14 cellular contexts compared by ENCODE assay signal in genomic region chr1:155131285-155131684, GRCh38. TPM values are rescaled to one million over a fixed set of nuclear protein-coding genes. Genes with fewer than 3 reads are reported as not detected.
DNase-seq lines count a peak whose midpoint lies in the region; ATAC-seq, FAIRE-seq and TF ChIP-seq lines count a peak whose summit lies in the region.
"Had no signal": no experiment of that assay in that cellular context is flagged by ENCODE, and none has a peak within 500 bp of the region (broad histone marks: within the 10 kb centered on the region; RNA-seq: fewer than 3 reads in every experiment).

No MANE protein-coding gene starts in this region.

- FAIRE-seq in H1 (lab: Jason Lieb, UNC): no peak

- no peaks in the 10 kb centered on the region for H4K20me1 ChIP-seq in H1 (replicated peaks in 1 of 2; ENCODE audit: control insufficient read depth in 1 of 2, insufficient read depth in 2 of 2, low read length in 2 of 2)

- no peak overlapping the region for H3K4me3 Mint-ChIP-seq in activated naive CD8-positive, alpha-beta T cell treated with anti-CD3 and anti-CD28 coated beads for 36 hours
- H3K4me3 Mint-ChIP-seq: activated naive CD8-positive, alpha-beta T cell treated with anti-CD3 and anti-CD28 coated beads, Interleukin-2, amount 10 ng/mL, durations not matched to agents 7 days and 5 days had no signal

- H2AK5ac ChIP-seq in H1 (ENCODE audit: low read depth, low read length): no peak overlapping the region

- H3K4me3 ChIP-seq in H7 (ENCODE audit: insufficient read depth, low read depth, low read length): no peak overlapping the region
- H3K4me3 ChIP-seq in H1 (ENCODE audit: extremely low read depth in 1 of 4, insufficient read depth in 2 of 4, low read depth in 3 of 4, low read length in 4 of 4): no peak overlapping the region
- peak overlapping the region; percentile 62 to 99 (median 93) for H3K4me3 ChIP-seq in liver (ENCODE audit: low read depth in 1 of 3, low read length in 3 of 3)
- H3K4me3 ChIP-seq in sigmoid colon: no peak overlapping the region

- 0 out of 2 replicates have a peak overlapping the region, but pooled peaks have one; percentile 37 for H2BK15ac ChIP-seq in H1 (ENCODE audit: low read length)

- H3K9me3 ChIP-seq in H1 (ENCODE audit: insufficient read depth in 2 of 2, low read depth in 1 of 2, low read length in 1 of 2) (no peaks in the 10 kb centered on the region), liver (ENCODE audit: control insufficient read depth in 4 of 4, low read length in 3 of 4) (no peaks in the 10 kb centered on the region), sigmoid colon (no peaks in the 10 kb centered on the region)

- TF ChIP-seq CTCF in H1 (IDR thresholded peaks at IDR 0.05; ENCODE audit: control extremely low read depth in 1 of 3, insufficient read depth in 1 of 3, low read depth in 1 of 3, low read length in 3 of 3) (no peak), liver (IDR thresholded peaks at IDR 0.05; ENCODE audit: low read depth, low read length, missing input control) (no peak), sigmoid colon (IDR thresholded peaks at IDR 0.05) (no peak)

- H4K5ac ChIP-seq in H1 (ENCODE audit: insufficient read length, low read depth, low read length): no peak overlapping the region

- H3K79me2 ChIP-seq in H1 (ENCODE audit: control insufficient read depth in 1 of 2, insufficient read depth in 2 of 2, low read length in 2 of 2): no peaks in the 10 kb centered on the region

- POLR2A ChIA-PET in H1 (lab: Charles Lee; ENCODE audit: partially characterized antibody): interaction anchor here (0.8 to 2.3 kb wide), 3 partner anchors 10 to 63 kb away, joined by 4 to 11 read pairs (median 4); no protein-coding TSS in a partner anchor

- H2BK120ac ChIP-seq in H1 (replicated peaks; ENCODE audit: low read depth, low read length): no peak overlapping the region

- H3K27ac ChIP-seq in H1 (ENCODE audit: low read depth, low read length) (no peak overlapping the region), liver (ENCODE audit: low read depth in 1 of 2, low read length in 2 of 2) (peak overlapping the region; percentile 99 to 100), sigmoid colon (peak overlapping the region; percentile 87 to 99 (median 98))

- peaks cover 25% of the 10 kb centered on the region for H3K27me3 Mint-ChIP-seq in activated naive CD8-positive, alpha-beta T cell treated with anti-CD3 and anti-CD28 coated beads for 36 hours

- no peak overlapping the region for H3K18ac ChIP-seq in H1 (ENCODE audit: extremely low read depth, low read length)

- 0 out of 2 replicates have a peak overlapping the region, but pooled peaks have one; percentile 75 for H2BK12ac ChIP-seq in H1 (ENCODE audit: low read depth, low read length)

- H3K27me3 ChIP-seq in H7 (ENCODE audit: control insufficient read depth, insufficient read depth, low read length) (peaks cover 35% of the 10 kb centered on the region), H1 (replicated peaks in 1 of 4; ENCODE audit: control insufficient read depth in 3 of 4, extremely low read depth in 1 of 4, insufficient read depth in 3 of 4, low read length in 3 of 4) (peaks cover 16 to 29% (median 24%) of the 10 kb centered on the region in 4 experiments), liver (ENCODE audit: control insufficient read depth in 4 of 4, insufficient read depth in 4 of 4, low read length in 3 of 4) (no peaks in the 10 kb centered on the region), sigmoid colon (no peaks in the 10 kb centered on the region)

- peaks cover 1% of the 10 kb centered on the region for H3K36me3 ChIP-seq in H7 (replicated peaks; ENCODE audit: control insufficient read depth, insufficient read depth, low read length)
- H3K36me3 ChIP-seq in H1 (ENCODE audit: control insufficient read depth in 2 of 4, insufficient read depth in 4 of 4, low read length in 3 of 4): peaks cover 0 to 4% (median under 1%) of the 10 kb centered on the region in 4 experiments; a peak in 2 of 8 replicates
- H3K36me3 ChIP-seq in liver (ENCODE audit: control insufficient read depth in 4 of 4, insufficient read depth in 3 of 4, low read depth in 1 of 4, low read length in 3 of 4): peaks cover 8 to 26% (median 19%) of the 10 kb centered on the region in 4 donors
- peaks cover 16 to 35% (median 19%) of the 10 kb centered on the region in 4 donors for H3K36me3 ChIP-seq in sigmoid colon

- no peak overlapping the region for H3K56ac ChIP-seq in H1 (replicated peaks; ENCODE audit: insufficient read length, low read depth, low read length)

- H3K4me1 ChIP-seq in H1 (replicated peaks in 1 of 4; ENCODE audit: control insufficient read depth in 3 of 4, insufficient read depth in 4 of 4, low read length in 3 of 4) (peaks cover 16 to 52% (median 29%) of the 10 kb centered on the region in 4 experiments), liver (ENCODE audit: control insufficient read depth in 4 of 4, insufficient read depth in 4 of 4, low read length in 3 of 4) (peaks cover 0 to 45% (median 33%) of the 10 kb centered on the region in 4 donors), sigmoid colon (peaks cover 0 to 64% (median 52%) of the 10 kb centered on the region in 4 donors)

- H3K27ac Mint-ChIP-seq in activated naive CD8-positive, alpha-beta T cell treated with anti-CD3 and anti-CD28 coated beads for 36 hours: no peak overlapping the region

- H3K9ac ChIP-seq in H1 (replicated peaks in 1 of 4; ENCODE audit: extremely low read depth in 1 of 4, low read depth in 3 of 4, low read length in 3 of 4) (no peak overlapping the region; a peak in 1 of 7 replicates), liver (ENCODE audit: low read depth in 1 of 2, low read length in 2 of 2) (peak overlapping the region; percentile 99 to 100)

- H2BK5ac ChIP-seq in H1 (ENCODE audit: low read depth, low read length): no peak overlapping the region

- no peaks in the 10 kb centered on the region for H3K9me3 Mint-ChIP-seq in activated naive CD8-positive, alpha-beta T cell treated with anti-CD3 and anti-CD28 coated beads for 36 hours
- H3K9me3 Mint-ChIP-seq: activated naive CD8-positive, alpha-beta T cell treated with anti-CD3 and anti-CD28 coated beads, Interleukin-2, amount 10 ng/mL, durations not matched to agents 7 days and 5 days had no signal

- no peaks in the 10 kb centered on the region for H3K79me1 ChIP-seq in H1 (ENCODE audit: low read depth, low read length)

- H3K4me1 Mint-ChIP-seq in activated naive CD8-positive, alpha-beta T cell treated with anti-CD3 and anti-CD28 coated beads for 36 hours: peaks cover 41% of the 10 kb centered on the region

- no peak overlapping the region for H2AFZ ChIP-seq in H1 (ENCODE audit: low read length)

- peaks cover 29% of the 10 kb centered on the region for H3K23me2 ChIP-seq in H1 (ENCODE audit: low read depth, low read length)

- no peak overlapping the region for H3K14ac ChIP-seq in H1 (ENCODE audit: insufficient read length)

- no peak overlapping the region for H4K8ac ChIP-seq in H1 (ENCODE audit: extremely low read depth, insufficient read depth, low read length)

- H3K23ac ChIP-seq in H1 (ENCODE audit: insufficient read length): no peak overlapping the region

- TF ChIP-seq POLR2A in H1 (IDR thresholded peaks at IDR 0.05; ENCODE audit: control extremely low read depth in 1 of 2, low read depth in 2 of 2, low read length in 2 of 2) (no peak), sigmoid colon (IDR thresholded peaks at IDR 0.05) (no peak)

- peaks cover 5% of the 10 kb centered on the region for H3K36me3 Mint-ChIP-seq in activated naive CD8-positive, alpha-beta T cell treated with anti-CD3 and anti-CD28 coated beads for 36 hours

- H4K91ac ChIP-seq in H1 (replicated peaks; ENCODE audit: insufficient read length, low read length): no peak overlapping the region

- no peak overlapping the region; a peak in 1 of 4 replicates for H3K4me2 ChIP-seq in H1 (ENCODE audit: insufficient read depth in 1 of 2, low read depth in 2 of 2, low read length in 2 of 2)

- no peak for TF ChIP-seq RAD21 in H1 (IDR thresholded peaks at IDR 0.05 in 1 of 2, conservative IDR thresholded peaks at IDR 0.05 in 1 of 2; ENCODE audit: low read depth in 2 of 2, low read length in 2 of 2)
- TF ChIP-seq RAD21 in liver (IDR thresholded peaks at IDR 0.05): no peak

- WGBS in H1 (ENCODE audit: extremely low coverage in 1 of 2, insufficient coverage in 1 of 2, insufficient read length in 1 of 2, insufficient replicate concordance in 2 of 2, low coverage in 1 of 2, low lambda C conversion rate in 2 of 2, missing lambda C conversion rate in 1 of 2), 2 experiments: 90% methylated on average over 8 of the region's 8 CpGs; no CpG with 5 or more reads in 1 of the 2 experiments
- 27% methylated on average over 8 of the region's 8 CpGs for WGBS in liver
- WGBS in sigmoid colon, 2 donors: 48 to 81% methylated on average over 8 of the region's 8 CpGs

- TF ChIP-seq EP300 in H1 (IDR thresholded peaks at IDR 0.05; ENCODE audit: borderline replicate concordance in 1 of 2, low read depth in 2 of 2, low read length in 2 of 2): no peak
- TF ChIP-seq EP300 in sigmoid colon (IDR thresholded peaks at IDR 0.05): peak in 2 of 4 donors; percentile 66 to 86

- H2BK20ac ChIP-seq in H1 (ENCODE audit: low read length): no peak overlapping the region; the same call in 1 of the 2 replicates

- intact Hi-C loops in sigmoid colon (cut with DNase I): no loop called here

- CTCF ChIA-PET in H1 (lab: Charles Lee; ENCODE audit: partially characterized antibody): interaction anchor here (0.8 to 14.2 kb wide), 7 partner anchors 13 to 75 kb away, joined by 3 to 187 read pairs (median 5); partner anchors contain the start of genes KRTCAP2 and TRIM46

- DNase-seq in H7: peak; percentile 6
- no peak for DNase-seq in H1 (ENCODE audit: low read depth in 1 of 2, low spot score in 2 of 2)
- peak; percentile 70 for DNase-seq in sigmoid colon
- DNase-seq in activated naive CD8-positive, alpha-beta T cell treated with anti-CD3 and anti-CD28 coated beads for 36 hours: no peak
- no peak for DNase-seq in retina
- no peak for DNase-seq in NCI-H1092 (lab: John Stamatoyannopoulos, UW)
- DNase-seq: activated naive CD8-positive, alpha-beta T cell treated with anti-CD3 and anti-CD28 coated beads, Interleukin-2, amount 10 ng/mL, durations not matched to agents 7 days and 5 days; DND-41; foreskin fibroblast; islet precursor cell; NCI-H187; stimulated activated CD4-positive, alpha-beta T cell treated with anti-CD3 and anti-CD28 coated beads, Interleukin-15, amount 100 ng/mL, for 24 hours had no signal

- no peak for ATAC-seq in GM21528 (IDR thresholded peaks at IDR 0.05; ENCODE audit: low FRiP score, unreplicated experiment)

- H3K4ac ChIP-seq in H1 (replicated peaks; ENCODE audit: insufficient read length, low read depth, low read length): no peak overlapping the region

RNA-seq across cellular contexts. Expression of gene EFNA1, which starts 3.6 kb away (rescaled TPM):
- 4.9 and 6.4 TPM in 2 replicates for total RNA-seq in H7 (2014; rRNA removed; shearing (Covaris generic))
- total RNA-seq in H1 (2021; fragmentation: NEBNext Ultra II Directional; extraction: Animal tissue kit (Norgen Biotek cat#: 25700)): 4.0 and 4.9 TPM in 2 replicates
- polyA plus RNA-seq in H1 (2011; rRNA removed): 11.8 and 14.6 TPM in 2 replicates
- 12.1 TPM for polyA plus RNA-seq in H1 (2011; cell fraction: cytosol; rRNA removed)
- 8.9 TPM for polyA plus RNA-seq in H1 (2011; cell fraction: nucleus; rRNA removed)
- polyA plus RNA-seq in H1 (2012, experiment 1 of 2): 5.4 to 7.8 TPM (median 6.7 TPM) in 4 replicates
- polyA plus RNA-seq in H1 (2012, experiment 2 of 2): 4.6 TPM
- polyA plus RNA-seq in H1 (2013, experiment 1 of 2): 3.8 TPM
- polyA plus RNA-seq in H1 (2013, experiment 2 of 2): 4.2 TPM
- 7.3 and 12.6 TPM in 2 replicates for polyA minus RNA-seq in H1 (2011; rRNA and poly(A)+ RNA removed)
- polyA minus RNA-seq in H1 (2011; cell fraction: cytosol; rRNA and poly(A)+ RNA removed): 13.0 TPM
- 9.7 TPM for polyA minus RNA-seq in H1 (2011; cell fraction: nucleus; rRNA and poly(A)+ RNA removed)
- total RNA-seq in liver: 100 to 1,000 TPM in 1 of 2 donors, 10 to 100 TPM in 1; 58.6 to 180 TPM
- polyA plus RNA-seq in liver: 100 to 1,000 TPM; 177 to 236 TPM
- 10 to 100 TPM; 15.5 to 22.5 (median 16.4) TPM for total RNA-seq in sigmoid colon
- 100 to 1,000 TPM in 1 of 3 donors, 10 to 100 TPM in 2; 34.7 to 112 (median 48.1) TPM for polyA plus RNA-seq in sigmoid colon
- under 1 TPM; 0.49 to 0.74 TPM for total RNA-seq in activated naive CD8-positive, alpha-beta T cell treated with anti-CD3 and anti-CD28 coated beads for 36 hours

RNA-seq across cellular contexts. Expression of gene SLC50A1, which starts 4.4 kb away (rescaled TPM):
- 73.7 and 79.2 TPM in 2 replicates for total RNA-seq in H7 (2014; rRNA removed; shearing (Covaris generic))
- total RNA-seq in H1 (2021; fragmentation: NEBNext Ultra II Directional; extraction: Animal tissue kit (Norgen Biotek cat#: 25700)): 36.5 and 41.6 TPM in 2 replicates
- polyA plus RNA-seq in H1 (2011; rRNA removed) (80.7 and 90.8 TPM in 2 replicates), liver (10 to 100 TPM; 17.3 to 19.1 TPM), sigmoid colon (100 to 1,000 TPM in 1 of 3 donors, 10 to 100 TPM in 2; 46.8 to 151 (median 77.4) TPM)
- 61.8 TPM for polyA plus RNA-seq in H1 (2011; cell fraction: cytosol; rRNA removed)
- polyA plus RNA-seq in H1 (2011; cell fraction: nucleus; rRNA removed): 34.9 TPM
- polyA plus RNA-seq in H1 (2012, experiment 1 of 2): 36.0 to 50.1 TPM (median 39.0 TPM) in 4 replicates
- 56.4 TPM for polyA plus RNA-seq in H1 (2012, experiment 2 of 2)
- polyA plus RNA-seq in H1 (2013, experiment 1 of 2): 47.5 TPM
- 50.4 TPM for polyA plus RNA-seq in H1 (2013, experiment 2 of 2)
- polyA minus RNA-seq in H1 (2011; rRNA and poly(A)+ RNA removed): 42.3 and 45.2 TPM in 2 replicates
- 19.9 TPM for polyA minus RNA-seq in H1 (2011; cell fraction: cytosol; rRNA and poly(A)+ RNA removed)
- 14.1 TPM for polyA minus RNA-seq in H1 (2011; cell fraction: nucleus; rRNA and poly(A)+ RNA removed)
- total RNA-seq in liver (10 to 100 TPM; 12.7 to 23.3 TPM), sigmoid colon (10 to 100 TPM in 3 of 4 donors, 1 to 10 TPM in 1; 8.0 to 21.4 (median 14.0) TPM)
- 10 to 100 TPM; 50.6 to 51.3 TPM for total RNA-seq in activated naive CD8-positive, alpha-beta T cell treated with anti-CD3 and anti-CD28 coated beads for 36 hours

RNA-seq across cellular contexts. Expression of gene DPM3, which starts 9.0 kb away (rescaled TPM):
- 119 and 193 TPM in 2 replicates for total RNA-seq in H7 (2014; rRNA removed; shearing (Covaris generic))
- 44.8 and 49.3 TPM in 2 replicates for total RNA-seq in H1 (2021; fragmentation: NEBNext Ultra II Directional; extraction: Animal tissue kit (Norgen Biotek cat#: 25700))
- polyA plus RNA-seq in H1 (2011; rRNA removed): 227 and 349 TPM in 2 replicates
- polyA plus RNA-seq in H1 (2011; cell fraction: cytosol; rRNA removed): 166 TPM
- 111 TPM for polyA plus RNA-seq in H1 (2011; cell fraction: nucleus; rRNA removed)
- polyA plus RNA-seq in H1 (2012, experiment 1 of 2): 30.1 to 106 TPM (median 79.5 TPM) in 4 replicates
- 141 TPM for polyA plus RNA-seq in H1 (2012, experiment 2 of 2)
- polyA plus RNA-seq in H1 (2013, experiment 1 of 2): 184 TPM
- 217 TPM for polyA plus RNA-seq in H1 (2013, experiment 2 of 2)
- polyA minus RNA-seq in H1 (2011; rRNA and poly(A)+ RNA removed): 6.9 and 13.7 TPM in 2 replicates
- 6.6 TPM for polyA minus RNA-seq in H1 (2011; cell fraction: cytosol; rRNA and poly(A)+ RNA removed)
- 11.4 TPM for polyA minus RNA-seq in H1 (2011; cell fraction: nucleus; rRNA and poly(A)+ RNA removed)
- total RNA-seq in liver: 10 to 100 TPM; 27.3 to 62.4 TPM
- polyA plus RNA-seq in liver: 100 to 1,000 TPM in 1 of 2 donors, 10 to 100 TPM in 1; 75.8 to 134 TPM
- 100 to 1,000 TPM in 3 of 4 donors, 10 to 100 TPM in 1; 29.2 to 144 (median 127) TPM for total RNA-seq in sigmoid colon
- polyA plus RNA-seq in sigmoid colon: 100 to 1,000 TPM; 143 to 220 (median 196) TPM
- 10 to 100 TPM; 26.8 to 29.2 TPM for total RNA-seq in activated naive CD8-positive, alpha-beta T cell treated with anti-CD3 and anti-CD28 coated beads for 36 hours

RNA-seq across cellular contexts. Expression of gene KRTCAP2, which starts 41.8 kb away (rescaled TPM):
- 165 and 204 TPM in 2 replicates for total RNA-seq in H7 (2014; rRNA removed; shearing (Covaris generic))
- total RNA-seq in H1 (2021; fragmentation: NEBNext Ultra II Directional; extraction: Animal tissue kit (Norgen Biotek cat#: 25700)): 146 TPM in 2 replicates
- 317 and 419 TPM in 2 replicates for polyA plus RNA-seq in H1 (2011; rRNA removed)
- polyA plus RNA-seq in H1 (2011; cell fraction: cytosol; rRNA removed): 199 TPM
- polyA plus RNA-seq in H1 (2011; cell fraction: nucleus; rRNA removed): 287 TPM
- polyA plus RNA-seq in H1 (2012, experiment 1 of 2): 150 to 268 TPM (median 247 TPM) in 4 replicates
- polyA plus RNA-seq in H1 (2012, experiment 2 of 2): 705 TPM
- 290 TPM for polyA plus RNA-seq in H1 (2013, experiment 1 of 2)
- 399 TPM for polyA plus RNA-seq in H1 (2013, experiment 2 of 2)
- polyA minus RNA-seq in H1 (2011; rRNA and poly(A)+ RNA removed): 107 and 146 TPM in 2 replicates
- polyA minus RNA-seq in H1 (2011; cell fraction: cytosol; rRNA and poly(A)+ RNA removed): 86.3 TPM
- 82.9 TPM for polyA minus RNA-seq in H1 (2011; cell fraction: nucleus; rRNA and poly(A)+ RNA removed)
- 10 to 100 TPM; 49.8 TPM for total RNA-seq in liver
- 100 to 1,000 TPM; 150 to 224 TPM for polyA plus RNA-seq in liver
- total RNA-seq in sigmoid colon: 100 to 1,000 TPM in 3 of 4 donors, 10 to 100 TPM in 1; 72.9 to 119 (median 110) TPM
- polyA plus RNA-seq in sigmoid colon: 100 to 1,000 TPM in 2 of 3 donors, 10 to 100 TPM in 1; 74.2 to 245 (median 114) TPM
- 100 to 1,000 TPM; 135 to 145 TPM for total RNA-seq in activated naive CD8-positive, alpha-beta T cell treated with anti-CD3 and anti-CD28 coated beads for 36 hours

RNA-seq across cellular contexts. Expression of gene TRIM46, which starts 42.4 kb away (rescaled TPM):
- total RNA-seq in H7 (2014; rRNA removed; shearing (Covaris generic)): 9.9 and 11.1 TPM in 2 replicates
- total RNA-seq in H1 (2021; fragmentation: NEBNext Ultra II Directional; extraction: Animal tissue kit (Norgen Biotek cat#: 25700)): 15.0 and 15.5 TPM in 2 replicates
- 21.6 and 34.7 TPM in 2 replicates for polyA plus RNA-seq in H1 (2011; rRNA removed)
- polyA plus RNA-seq in H1 (2011; cell fraction: cytosol; rRNA removed): 29.4 TPM
- polyA plus RNA-seq in H1 (2011; cell fraction: nucleus; rRNA removed): 94.4 TPM
- 18.2 to 22.5 TPM (median 20.8 TPM) in 4 replicates for polyA plus RNA-seq in H1 (2012, experiment 1 of 2)
- 12.6 TPM for polyA plus RNA-seq in H1 (2012, experiment 2 of 2)
- polyA plus RNA-seq in H1 (2013, experiment 1 of 2): 11.7 TPM
- polyA plus RNA-seq in H1 (2013, experiment 2 of 2): 9.4 TPM
- 11.4 and 11.5 TPM in 2 replicates for polyA minus RNA-seq in H1 (2011; rRNA and poly(A)+ RNA removed)
- polyA minus RNA-seq in H1 (2011; cell fraction: cytosol; rRNA and poly(A)+ RNA removed): 13.7 TPM
- 28.4 TPM for polyA minus RNA-seq in H1 (2011; cell fraction: nucleus; rRNA and poly(A)+ RNA removed)
- under 1 TPM; 0.14 to 0.17 TPM for total RNA-seq in liver
- polyA plus RNA-seq in liver: under 1 TPM; 0.07 to 0.11 TPM
- 1 to 10 TPM in 1 of 4 donors, under 1 TPM in 3; 0.16 to 3.0 (median 0.52) TPM for total RNA-seq in sigmoid colon
- under 1 TPM in 2 of 3 donors, not detected in 1; 0.60 to 0.92 TPM for polyA plus RNA-seq in sigmoid colon
- 1 to 10 TPM; 4.6 to 4.9 TPM for total RNA-seq in activated naive CD8-positive, alpha-beta T cell treated with anti-CD3 and anti-CD28 coated beads for 36 hours

Comparison
In these comparisons a context has a peak if more than half of its experiments do, and no peak if none do; other contexts are left out.
1. DNase-seq: peak in H7 (single experiment) and sigmoid colon (single experiment); none in H1 (0 of 2), activated naive CD8-positive, alpha-beta T cell treated with anti-CD3 and anti-CD28 coated beads for 36 hours (single experiment), retina (single experiment) and NCI-H1092 (single experiment).
2. H3K4me3 ChIP-seq: peak in liver (3 of 3); none in H7 (single experiment), H1 (0 of 4) and sigmoid colon (0 of 4).
3. H3K9ac ChIP-seq: peak in liver (2 of 2); none in H1 (0 of 4).